8 cellular contexts compared by ENCODE assay signal in genomic region chr14:75340921-75341320, GRCh38.
A peak's percentile ranks its signal among the peaks of the same experiment; 100 is the strongest.
DNase-seq lines count a peak whose midpoint lies in the region; ATAC-seq and TF ChIP-seq lines count a peak whose summit lies in the region.
"Had no signal": no experiment of that assay in that cellular context is flagged by ENCODE, and none has a peak within 500 bp of the region (broad histone marks: within the 10 kb centered on the region; RNA-seq: fewer than 3 reads in every experiment).

No MANE protein-coding gene starts in this region.

- ATAC-seq in lung (ENCODE audit: insufficient read depth, low FRiP score) = peak; percentile 39
- ATAC-seq: SK-N-SH treated with all-trans-retinoic acid at 6 μM for 48 hours had no signal

- intact Hi-C loops in tibial artery (cut with DNase I; ENCODE audit: low total_unique reads) = no loop called here

- H3K27me3 ChIP-seq in lung (ENCODE audit: control insufficient read depth, insufficient read depth) (no peaks in the 10 kb centered on the region), tibial artery (no peaks in the 10 kb centered on the region)

- H3K4me1 ChIP-seq in lung (ENCODE audit: control insufficient read depth in 2 of 2, insufficient read depth in 2 of 2, low read length in 2 of 2) (peaks cover 7 to 28% of the 10 kb centered on the region in 2 donors), tibial artery (peaks cover 0 to 45% (median 15%) of the 10 kb centered on the region in 4 donors)

- no peaks in the 10 kb centered on the region for H3K9me3 ChIP-seq in lung (ENCODE audit: control insufficient read depth in 2 of 2, insufficient read depth in 1 of 2, low read length in 1 of 2)
- no peaks in the 10 kb centered on the region for H3K9me3 ChIP-seq in tibial artery

- TF ChIP-seq CTCF in lung (IDR thresholded peaks at IDR 0.05; ENCODE audit: control extremely low read depth, extremely low read depth) (no peak), tibial artery (IDR thresholded peaks at IDR 0.05) (no peak)

- 14 to 26% methylated on average over 8 of the region's 8 CpGs for WGBS in lung, 2 donors

- H3K4me3 ChIP-seq in lung (no peak overlapping the region), tibial artery (no peak overlapping the region)

- DNase-seq in NOMO-1 treated with DMSO at 0.1 percent for 48 hours (lab: John Stamatoyannopoulos, UW; ENCODE audit: unreplicated experiment) = peak; percentile 62
- peak; percentile 67 for DNase-seq in dermis blood vessel endothelial cell
- DNase-seq in lung (ENCODE audit: low spot score) = peak; percentile 72
- DNase-seq in tibial artery = peak; percentile 94 to 95
- DNase-seq in NCI-H748 (lab: John Stamatoyannopoulos, UW; ENCODE audit: unreplicated experiment) = no peak
- DNase-seq in NCI-H187 treated with DMSO at 0.1 percent for 48 hours (lab: John Stamatoyannopoulos, UW) = no peak
- no peak for DNase-seq in NCI-H1436 (lab: John Stamatoyannopoulos, UW)

- H3K36me3 ChIP-seq in lung (ENCODE audit: control insufficient read depth in 2 of 2, insufficient read depth in 2 of 2, low read length in 2 of 2) = no peaks in the 10 kb centered on the region
- no peaks in the 10 kb centered on the region for H3K36me3 ChIP-seq in tibial artery

- H3K27ac ChIP-seq in lung (ENCODE audit: low read depth in 1 of 2, low read length in 1 of 2) (peak overlapping the region; percentile 90 to 93), tibial artery (peak overlapping the region; percentile 64 to 70)

Comparison
In these comparisons a context has a peak if more than half of its experiments do, and no peak if none do; other contexts are left out.
1. DNase-seq: peak in NOMO-1 treated with DMSO at 0.1 percent for 48 hours (single experiment), dermis blood vessel endothelial cell (single experiment), lung (single experiment) and tibial artery (2 of 2); none in NCI-H748 (single experiment), NCI-H187 treated with DMSO at 0.1 percent for 48 hours (single experiment) and NCI-H1436 (single experiment).